ENCODE assay signal across 1 cellular context in the genomic region with DNA sequence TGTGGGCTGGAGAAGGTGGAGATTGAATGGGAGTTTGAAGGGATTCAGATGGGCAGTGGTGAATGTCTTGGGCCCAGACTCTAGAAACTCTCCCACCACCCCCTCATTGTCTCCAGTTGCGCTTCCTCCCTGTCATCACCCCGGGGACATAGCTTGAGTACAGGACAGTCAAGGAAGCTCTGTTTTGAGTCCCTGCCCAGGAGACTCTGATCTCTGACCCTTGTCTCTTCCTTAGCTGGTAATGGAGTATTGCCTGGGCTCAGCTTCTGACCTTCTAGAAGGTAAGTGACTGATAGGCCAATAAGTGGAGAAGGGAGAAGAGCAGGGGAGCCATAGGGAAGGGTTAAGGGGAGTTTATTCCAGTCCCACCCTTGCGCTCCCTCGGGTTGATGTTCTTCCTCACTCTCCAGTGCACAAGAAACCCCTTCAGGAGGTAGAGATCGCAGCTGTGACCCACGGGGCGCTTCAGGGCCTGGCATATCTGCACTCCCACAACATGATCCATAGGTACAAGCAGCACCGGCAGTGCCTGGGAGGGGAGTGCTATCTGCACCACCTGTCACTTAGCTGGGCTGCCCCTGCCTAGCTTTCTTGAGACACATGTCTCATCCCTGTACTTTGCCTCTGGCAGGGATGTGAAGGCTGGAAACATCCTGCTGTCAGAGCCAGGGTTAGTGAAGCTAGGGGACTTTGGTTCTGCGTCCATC.
TF ChIP-seq lines count a peak whose summit lies in the region.

No MANE protein-coding gene starts in this region.

TF ChIP-seq in HepG2, 621 proteins besides CTCF, POLR2A, EP300 and RAD21:
- TF ChIP-seq SAFB2 (CRISPR knock-in tag; IDR thresholded peaks at IDR 0.05; ENCODE audit: borderline replicate concordance, low read depth) (0 out of 2 replicates have a peak, but pooled peaks have one; percentile 24), AKAP8 (CRISPR knock-in tag; IDR thresholded peaks at IDR 0.05) (0 out of 2 replicates have a peak, but pooled peaks have one; percentile 30), KDM5A (IDR thresholded peaks at IDR 0.05; ENCODE audit: borderline replicate concordance, low read length) (no peak)
- TF ChIP-seq, protein P1, sequence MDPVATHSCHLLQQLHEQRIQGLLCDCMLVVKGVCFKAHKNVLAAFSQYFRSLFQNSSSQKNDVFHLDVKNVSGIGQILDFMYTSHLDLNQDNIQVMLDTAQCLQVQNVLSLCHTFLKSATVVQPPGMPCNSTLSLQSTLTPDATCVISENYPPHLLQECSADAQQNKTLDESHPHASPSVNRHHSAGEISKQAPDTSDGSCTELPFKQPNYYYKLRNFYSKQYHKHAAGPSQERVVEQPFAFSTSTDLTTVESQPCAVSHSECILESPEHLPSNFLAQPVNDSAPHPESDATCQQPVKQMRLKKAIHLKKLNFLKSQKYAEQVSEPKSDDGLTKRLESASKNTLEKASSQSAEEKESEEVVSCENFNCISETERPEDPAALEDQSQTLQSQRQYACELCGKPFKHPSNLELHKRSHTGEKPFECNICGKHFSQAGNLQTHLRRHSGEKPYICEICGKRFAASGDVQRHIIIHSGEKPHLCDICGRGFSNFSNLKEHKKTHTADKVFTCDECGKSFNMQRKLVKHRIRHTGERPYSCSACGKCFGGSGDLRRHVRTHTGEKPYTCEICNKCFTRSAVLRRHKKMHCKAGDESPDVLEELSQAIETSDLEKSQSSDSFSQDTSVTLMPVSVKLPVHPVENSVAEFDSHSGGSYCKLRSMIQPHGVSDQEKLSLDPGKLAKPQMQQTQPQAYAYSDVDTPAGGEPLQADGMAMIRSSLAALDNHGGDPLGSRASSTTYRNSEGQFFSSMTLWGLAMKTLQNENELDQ (CRISPR knock-in tag; IDR thresholded peaks at IDR 0.05; ENCODE audit: borderline replicate concordance): no peak
- TF ChIP-seq, protein P2, sequence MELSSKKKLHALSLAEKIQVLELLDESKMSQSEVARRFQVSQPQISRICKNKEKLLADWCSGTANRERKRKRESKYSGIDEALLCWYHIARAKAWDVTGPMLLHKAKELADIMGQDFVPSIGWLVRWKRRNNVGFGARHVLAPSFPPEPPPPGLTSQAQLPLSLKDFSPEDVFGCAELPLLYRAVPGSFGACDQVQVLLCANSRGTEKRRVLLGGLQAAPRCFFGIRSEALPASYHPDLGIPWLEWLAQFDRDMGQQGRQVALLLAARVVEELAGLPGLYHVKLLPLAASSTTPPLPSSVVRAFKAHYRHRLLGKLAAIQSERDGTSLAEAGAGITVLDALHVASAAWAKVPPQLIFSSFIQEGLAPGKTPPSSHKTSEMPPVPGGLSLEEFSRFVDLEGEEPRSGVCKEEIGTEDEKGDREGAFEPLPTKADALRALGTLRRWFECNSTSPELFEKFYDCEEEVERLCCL (CRISPR knock-in tag; IDR thresholded peaks at IDR 0.05; ENCODE audit: borderline replicate concordance): no peak
